ENCODE assay signal across 25 cellular contexts in the genomic region with DNA sequence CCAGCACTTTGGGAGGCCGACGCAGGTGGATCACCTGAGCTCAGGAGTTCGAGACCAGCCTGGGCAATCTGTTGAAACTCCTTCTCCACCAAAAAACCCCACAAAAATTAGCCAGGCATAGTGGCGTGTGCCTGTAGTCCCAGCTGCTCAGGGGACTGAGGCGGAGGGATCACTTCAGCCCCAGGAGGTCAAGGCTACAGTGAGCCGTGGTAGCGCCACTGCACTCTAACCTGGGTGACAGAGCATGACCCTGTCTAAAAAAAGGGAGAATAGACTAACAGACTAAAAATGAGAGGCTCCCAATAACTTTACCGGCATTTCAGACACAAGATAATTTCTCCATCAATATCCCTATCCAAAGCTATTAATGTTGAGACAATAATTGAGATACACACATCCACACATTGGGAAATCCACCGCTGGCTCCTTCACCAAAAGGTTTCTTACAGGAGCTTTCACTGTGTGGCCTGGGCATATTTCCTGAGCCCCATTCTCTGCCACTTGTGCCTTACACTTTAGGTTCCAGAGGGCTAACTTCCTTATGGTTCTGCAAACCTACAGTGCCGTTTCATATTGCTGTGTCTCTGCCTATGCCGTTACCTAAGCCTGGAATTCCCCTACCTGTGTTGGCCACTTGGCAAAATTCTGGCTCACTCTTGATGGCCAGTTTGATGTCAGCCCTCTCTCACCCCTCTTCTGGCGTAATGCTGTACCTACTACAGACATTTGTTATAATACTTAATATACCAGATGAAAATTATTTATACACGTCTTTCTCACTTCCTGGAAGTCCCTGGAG.
DNase-seq lines count a peak whose midpoint lies in the region; ATAC-seq and TF ChIP-seq lines count a peak whose summit lies in the region.
"Had no signal": no experiment of that assay in that cellular context is flagged by ENCODE, and none has a peak within 500 bp of the region (broad histone marks: within the 10 kb centered on the region; RNA-seq: fewer than 3 reads in every experiment).

No MANE protein-coding gene starts in this region.

- H3K4me1 ChIP-seq in lower lobe of right lung (peaks cover 38% of the 10 kb centered on the region), suprapubic skin (peaks cover 77% of the 10 kb centered on the region)

- DNase-seq in RWPE1 (ENCODE audit: low spot score), result no peak
- no peak for DNase-seq in chondrocyte (ENCODE audit: low spot score)
- no peak for DNase-seq in lower lobe of right lung
- no peak for DNase-seq in suprapubic skin (ENCODE audit: low spot score in 2 of 2)
- no peak for DNase-seq in NCI-H2227 treated with DMSO at 0.1 percent for 48 hours (lab: John Stamatoyannopoulos, UW)
- no peak for DNase-seq in pons (ENCODE audit: low spot score)
- DNase-seq: activated CD4-positive, alpha-beta T cell treated with anti-CD3 and anti-CD28 coated beads, Interleukin-2, amount 10 ng/mL, durations not matched to agents 24 days and 14 days; activated naive CD8-positive, alpha-beta T cell treated with anti-CD3 and anti-CD28 coated beads for 36 hours; brain microvascular endothelial cell; CD4-positive, alpha-beta memory T cell; DMS79; GM23248; hippocampal formation; midbrain; MM.1S; NCI-H1436; NCI-H82; SJCRH30; substantia nigra; T-helper 17 cell had no signal

- H3K9me3 ChIP-seq in lower lobe of right lung (no peaks in the 10 kb centered on the region), suprapubic skin (no peaks in the 10 kb centered on the region)
- H3K9me3 ChIP-seq: prostate gland, SJCRH30 had no signal

- peaks cover 2% of the 10 kb centered on the region for H3K36me3 Mint-ChIP-seq in chondrocyte (ENCODE audit: low read depth)

- H3K27ac ChIP-seq in RWPE1 (peak overlapping the region; percentile 71; the same call in 1 of the 2 replicates), lower lobe of right lung (peak overlapping the region; percentile 38), suprapubic skin (peak overlapping the region; percentile 65)
- H3K27ac ChIP-seq: prostate gland had no signal

- H3K9me3 Mint-ChIP-seq in chondrocyte (ENCODE audit: low read depth), result peaks cover 7% of the 10 kb centered on the region
- H3K9me3 Mint-ChIP-seq: activated CD4-positive, alpha-beta T cell treated with anti-CD3 and anti-CD28 coated beads, Interleukin-2, amount 10 ng/mL, durations not matched to agents 24 days and 14 days; activated naive CD8-positive, alpha-beta T cell treated with anti-CD3 and anti-CD28 coated beads for 36 hours; activated T-helper 2 cell treated with anti-CD3 and anti-CD28 coated beads, Interferon-gamma antibody, Interleukin-2, Interleukin-4, amounts not matched to agents 10 μg/mL and 5 μg/mL and 100 μg/mL, durations not matched to agents 14 hours and 24 hours and 36 hours; CD4-positive, alpha-beta memory T cell had no signal

- TF ChIP-seq CTCF in RWPE1 (conservative IDR thresholded peaks at IDR 0.05; ENCODE audit: low read depth) (no peak), chondrocyte (IDR thresholded peaks at IDR 0.05) (no peak), lower lobe of right lung (IDR thresholded peaks at IDR 0.05) (no peak), suprapubic skin (IDR thresholded peaks at IDR 0.05) (no peak)

- H3K4me3 ChIP-seq in lower lobe of right lung (no peak overlapping the region), suprapubic skin (no peak overlapping the region)
- H3K4me3 ChIP-seq: GM12878, prostate gland, SJCRH30 had no signal

- POLR2A ChIA-PET in RWPE1 (lab: Yijun Ruan, JAX; ENCODE audit: low non-redundant PET), result no interaction called here

- no peaks in the 10 kb centered on the region for H3K36me3 ChIP-seq in lower lobe of right lung
- no peaks in the 10 kb centered on the region for H3K36me3 ChIP-seq in suprapubic skin
- H3K36me3 ChIP-seq: brain microvascular endothelial cell, prostate gland, SJCRH30 had no signal

- ATAC-seq in lower lobe of right lung, result peak; percentile 67 to 81
- no peak for ATAC-seq in HG02678 (IDR thresholded peaks at IDR 0.05; ENCODE audit: unreplicated experiment)
- ATAC-seq: GM12878, T-helper 17 cell had no signal

- 93% methylated on average over 13 of the region's 13 CpGs for WGBS in suprapubic skin

- no peaks in the 10 kb centered on the region for H3K27me3 Mint-ChIP-seq in chondrocyte (ENCODE audit: low read depth)
- H3K27me3 Mint-ChIP-seq: activated CD4-positive, alpha-beta T cell treated with anti-CD3 and anti-CD28 coated beads, Interleukin-2, amount 10 ng/mL, durations not matched to agents 24 days and 14 days; activated naive CD8-positive, alpha-beta T cell treated with anti-CD3 and anti-CD28 coated beads for 36 hours; CD4-positive, alpha-beta memory T cell; T-helper 17 cell had no signal

- peak overlapping the region; percentile 92 for H3K27ac Mint-ChIP-seq in chondrocyte (ENCODE audit: unreplicated experiment)
- H3K27ac Mint-ChIP-seq: activated CD4-positive, alpha-beta T cell treated with anti-CD3 and anti-CD28 coated beads, Interleukin-2, amount 10 ng/mL, durations not matched to agents 24 days and 14 days; activated naive CD8-positive, alpha-beta T cell treated with anti-CD3 and anti-CD28 coated beads for 36 hours; activated T-helper 2 cell treated with anti-CD3 and anti-CD28 coated beads, Interferon-gamma antibody, Interleukin-2, Interleukin-4, amounts not matched to agents 10 μg/mL and 5 μg/mL and 100 μg/mL, durations not matched to agents 14 hours and 24 hours and 36 hours; T-helper 17 cell had no signal

- CTCF ChIA-PET in RWPE1 (lab: Yijun Ruan, JAX), result interaction anchor here (0.5 to 1.4 kb wide), 2 partner anchors 142 to 977 kb away, joined by 4 read pairs; no protein-coding TSS in a partner anchor

- no peak for TF ChIP-seq EP300 in suprapubic skin (IDR thresholded peaks at IDR 0.05)

- H3K27me3 ChIP-seq in lower lobe of right lung (ENCODE audit: low read depth), result no peaks in the 10 kb centered on the region
- H3K27me3 ChIP-seq in suprapubic skin, result no peaks in the 10 kb centered on the region
- H3K27me3 ChIP-seq: brain microvascular endothelial cell, SJCRH30 had no signal

- no peak for TF ChIP-seq POLR2A in suprapubic skin (IDR thresholded peaks at IDR 0.05)

- peaks cover 87% of the 10 kb centered on the region for H3K4me1 Mint-ChIP-seq in chondrocyte (ENCODE audit: low read depth)
- H3K4me1 Mint-ChIP-seq: activated naive CD8-positive, alpha-beta T cell treated with anti-CD3 and anti-CD28 coated beads for 36 hours had no signal

- intact Hi-C loops in lower lobe of right lung (cut with DNase I), result no loop called here

- H3K4me3 Mint-ChIP-seq in chondrocyte (ENCODE audit: unreplicated experiment), result no peak overlapping the region
- H3K4me3 Mint-ChIP-seq: activated CD4-positive, alpha-beta T cell treated with anti-CD3 and anti-CD28 coated beads, Interleukin-2, amount 10 ng/mL, durations not matched to agents 24 days and 14 days; activated naive CD8-positive, alpha-beta T cell treated with anti-CD3 and anti-CD28 coated beads for 36 hours; CD4-positive, alpha-beta memory T cell; neural crest cell; T-helper 17 cell had no signal
